Comparison of ENCODE assay signal across 8 cellular contexts in genomic region chr11:86291466-86292262, GRCh38. TPM values are rescaled to one million over a fixed set of nuclear protein-coding genes. Genes with fewer than 3 reads are reported as not detected.
DNase-seq lines count a peak whose midpoint lies in the region; ATAC-seq and TF ChIP-seq lines count a peak whose summit lies in the region.

No MANE protein-coding gene starts in this region.

- H3K27me3 Mint-ChIP-seq in activated T-cell treated with anti-CD3 and anti-CD28 coated beads, Interleukin-2, amount 50 U/mL, for 4 hours (ENCODE audit: low read depth): no peaks in the 10 kb centered on the region
- peaks cover 7% of the 10 kb centered on the region for H3K27me3 Mint-ChIP-seq in osteocyte (ENCODE audit: unreplicated experiment)

- peak; percentile 93 for TF ChIP-seq CTCF in OCI-LY7 (conservative IDR thresholded peaks at IDR 0.05; ENCODE audit: low read length)
- peak; percentile 82 for TF ChIP-seq CTCF in osteocyte (IDR thresholded peaks at IDR 0.05)
- TF ChIP-seq CTCF in upper lobe of right lung (IDR thresholded peaks at IDR 0.05): peak; percentile 71

- no TSS peak for BruUV-seq in OCI-LY7 (replicated peaks; lab: Mats Ljungman, UMichigan)

- no peaks in the 10 kb centered on the region for H3K9me2 ChIP-seq in OCI-LY7 (ENCODE audit: insufficient read depth, low read length)

- peak; percentile 23 for ATAC-seq in HG02885 (IDR thresholded peaks at IDR 0.05; ENCODE audit: poor library complexity, unreplicated experiment)
- ATAC-seq in activated T-cell treated with anti-CD3 and anti-CD28 coated beads, Interleukin-2, amount 50 U/mL, for 4 hours: peak; percentile 51 to 52
- ATAC-seq in upper lobe of right lung: peak; percentile 76
- ATAC-seq in HG02588 (IDR thresholded peaks at IDR 0.05; ENCODE audit: unreplicated experiment): no peak

- H3K4me1 Mint-ChIP-seq in activated T-cell treated with anti-CD3 and anti-CD28 coated beads, Interleukin-2, amount 50 U/mL, for 4 hours (ENCODE audit: low read depth): peaks cover 50% of the 10 kb centered on the region
- no peaks in the 10 kb centered on the region for H3K4me1 Mint-ChIP-seq in osteocyte (ENCODE audit: unreplicated experiment)

- intact Hi-C loops in OCI-LY7 (cut with micrococcal nuclease; ENCODE audit: unreplicated experiment) (loop anchor here (1.0 to 2.0 kb wide), 3 partner anchors 249 to 437 kb away; no protein-coding TSS in a partner anchor), upper lobe of right lung (cut with DNase I) (no loop called here)

- H3K27me3 ChIP-seq in upper lobe of right lung: no peaks in the 10 kb centered on the region

- H3K36me3 Mint-ChIP-seq in activated T-cell treated with anti-CD3 and anti-CD28 coated beads, Interleukin-2, amount 50 U/mL, for 4 hours (ENCODE audit: insufficient read depth): no peaks in the 10 kb centered on the region
- no peaks in the 10 kb centered on the region for H3K36me3 Mint-ChIP-seq in osteocyte (ENCODE audit: unreplicated experiment)

- H3K4me2 ChIP-seq in OCI-LY7 (ENCODE audit: low read length): 0 out of 2 replicates have a peak overlapping the region, but pooled peaks have one; percentile 16

- H4K20me1 ChIP-seq in OCI-LY7 (ENCODE audit: insufficient read depth, low read length): no peaks in the 10 kb centered on the region

- no peaks in the 10 kb centered on the region for H3K79me2 ChIP-seq in OCI-LY7 (ENCODE audit: insufficient read depth, low read depth, low read length)

- H3K36me3 ChIP-seq in OCI-LY7 (ENCODE audit: insufficient read depth, low read length) (no peaks in the 10 kb centered on the region), upper lobe of right lung (no peaks in the 10 kb centered on the region)

- H3K27ac ChIP-seq in OCI-LY7 (ENCODE audit: low read depth, low read length, poor library complexity, severe bottlenecking) (no peak overlapping the region), upper lobe of right lung (no peak overlapping the region)

- POLR2A ChIA-PET in OCI-LY7 (lab: Charles Lee): interaction anchor here (0.6 to 1.5 kb wide), 8 partner anchors 10 to 593 kb away, joined by 3 to 5 read pairs (median 3); partner anchors contain the start of gene HIKESHI

- CTCF ChIA-PET in OCI-LY7 (lab: Charles Lee; ENCODE audit: unreplicated experiment): no interaction called here

- DNase-seq in DMS53 (lab: John Stamatoyannopoulos, UW) (peak; percentile 83), OCI-LY7 (ENCODE audit: low spot score) (peak; percentile 67), fibroblast of peridontal ligament (ENCODE audit: extremely low read depth) (peak; percentile 60), osteocyte (ENCODE audit: extremely low spot score, unreplicated experiment) (no peak), upper lobe of right lung (no peak)
- DNase-seq in activated T-cell treated with anti-CD3 and anti-CD28 coated beads, Interleukin-2, amount 50 U/mL, for 4 hours: peak; percentile 64

- H2AFZ ChIP-seq in OCI-LY7 (ENCODE audit: low read length): no peak overlapping the region

- H3K4me1 ChIP-seq in OCI-LY7 (ENCODE audit: insufficient read depth, low read length, poor library complexity, severe bottlenecking) (no peaks in the 10 kb centered on the region), upper lobe of right lung (no peaks in the 10 kb centered on the region)

- H3K9me3 Mint-ChIP-seq in activated T-cell treated with anti-CD3 and anti-CD28 coated beads, Interleukin-2, amount 50 U/mL, for 4 hours: no peaks in the 10 kb centered on the region
- no peaks in the 10 kb centered on the region for H3K9me3 Mint-ChIP-seq in osteocyte (ENCODE audit: unreplicated experiment)

- H3K9me3 ChIP-seq in OCI-LY7 (ENCODE audit: low read length) (no peaks in the 10 kb centered on the region), upper lobe of right lung (no peaks in the 10 kb centered on the region)

- H3K27ac Mint-ChIP-seq in osteocyte (ENCODE audit: unreplicated experiment): no peak overlapping the region

- no peak overlapping the region for H3K4me3 ChIP-seq in OCI-LY7 (ENCODE audit: low read depth, low read length, poor library complexity, severe bottlenecking)
- H3K4me3 ChIP-seq in upper lobe of right lung: no peak overlapping the region

- no peak overlapping the region for H3K4me3 Mint-ChIP-seq in activated T-cell treated with anti-CD3 and anti-CD28 coated beads, Interleukin-2, amount 50 U/mL, for 4 hours
- no peak overlapping the region for H3K4me3 Mint-ChIP-seq in osteocyte (ENCODE audit: unreplicated experiment)

RNA-seq across cellular contexts. Expression of gene HIKESHI, which starts 10.4 kb away (rescaled TPM):
- 22.2 and 34.9 TPM in 2 replicates for total RNA-seq in OCI-LY7 (2014; rRNA removed; shearing (Covaris generic))
- total RNA-seq in OCI-LY7 (2022) (43.9 and 48.6 TPM in 2 replicates), osteocyte (33.6 and 38.8 TPM in 2 replicates), upper lobe of right lung (23.9 TPM)
- total RNA-seq in activated T-cell treated with anti-CD3 and anti-CD28 coated beads, Interleukin-2, amount 50 U/mL, for 4 hours: 10 to 100 TPM; 38.5 to 43.4 (median 39.7) TPM

RNA-seq across cellular contexts. Expression of gene EED, which starts 47.1 kb away (rescaled TPM):
- 25.2 and 30.4 TPM in 2 replicates for total RNA-seq in OCI-LY7 (2014; rRNA removed; shearing (Covaris generic))
- 34.4 and 40.2 TPM in 2 replicates for total RNA-seq in OCI-LY7 (2022)
- 100 to 1,000 TPM; 171 to 197 (median 175) TPM for total RNA-seq in activated T-cell treated with anti-CD3 and anti-CD28 coated beads, Interleukin-2, amount 50 U/mL, for 4 hours
- total RNA-seq in osteocyte: 16.5 and 18.5 TPM in 2 replicates
- 21.3 TPM for total RNA-seq in upper lobe of right lung

Comparison
In these comparisons a context has a peak if more than half of its experiments do, and no peak if none do; other contexts are left out.
1. DNase-seq: peak in DMS53 (single experiment), OCI-LY7 (single experiment), activated T-cell treated with anti-CD3 and anti-CD28 coated beads, Interleukin-2, amount 50 U/mL, for 4 hours (single experiment) and fibroblast of peridontal ligament (single experiment); none in osteocyte (single experiment) and upper lobe of right lung (single experiment).
2. Peak in every context shown above with its lines, with median percentiles within 50 percentile points of each other: CTCF ChIP-seq.